ENCODE assay signal across 9 cellular contexts in genomic region chr19:4061178-4061682, GRCh38. TPM values are rescaled to one million over a fixed set of nuclear protein-coding genes. Genes with fewer than 3 reads are reported as not detected.
DNase-seq lines count a peak whose midpoint lies in the region; ATAC-seq, FAIRE-seq and TF ChIP-seq lines count a peak whose summit lies in the region.
"Had no signal": no experiment of that assay in that cellular context is flagged by ENCODE, and none has a peak within 500 bp of the region (broad histone marks: within the 10 kb centered on the region; RNA-seq: fewer than 3 reads in every experiment).

No MANE protein-coding gene starts in this region.

- FAIRE-seq in endothelial cell of umbilical vein (lab: Jason Lieb, UNC) (peak; percentile 8), pancreas (lab: Jason Lieb, UNC) (no peak)

- no peak overlapping the region for H2AFZ ChIP-seq in endothelial cell of umbilical vein (ENCODE audit: low read depth, low read length)

- no TSS peak for BruUV-seq in endothelial cell of umbilical vein (replicated peaks; lab: Mats Ljungman, UMichigan)

- H3K36me3 Mint-ChIP-seq in CD8-positive, alpha-beta T cell = peaks cover 10% of the 10 kb centered on the region

- DNase-seq in CD8-positive, alpha-beta T cell = peak in 2 of 7 experiments; percentile 29 to 58
- DNase-seq in NT2/D1 (ENCODE audit: low read depth, low spot score) = no peak
- DNase-seq in endothelial cell of umbilical vein (ENCODE audit: low read depth, low spot score) = no peak
- peak; percentile 89 to 95 (median 92) for DNase-seq in pancreas
- DNase-seq in kidney glomerular epithelial cell (lab: John Stamatoyannopoulos, UW) = no peak
- DNase-seq in SKM-1 treated with dmso at 0.1 percent for 144 hours (lab: John Stamatoyannopoulos, UW; ENCODE audit: unreplicated experiment) = no peak
- DNase-seq in GOT3 (lab: John Stamatoyannopoulos, UW) = no peak

- H3K4me3 Mint-ChIP-seq in CD8-positive, alpha-beta T cell = peak overlapping the region; percentile 53

- peaks cover 88% of the 10 kb centered on the region for H3K79me2 ChIP-seq in endothelial cell of umbilical vein (ENCODE audit: control insufficient read depth, insufficient read depth, low read length)

- H3K9me3 Mint-ChIP-seq in CD8-positive, alpha-beta T cell = no peaks in the 10 kb centered on the region

- peaks cover 33% of the 10 kb centered on the region for H3K4me1 Mint-ChIP-seq in CD8-positive, alpha-beta T cell (ENCODE audit: low read depth)

- H3K9me3 ChIP-seq in CD8-positive, alpha-beta T cell (ENCODE audit: low read length) = no peaks in the 10 kb centered on the region
- H3K9me3 ChIP-seq in NT2/D1 (ENCODE audit: insufficient read depth, low read length) (no peaks in the 10 kb centered on the region), endothelial cell of umbilical vein (replicated peaks; ENCODE audit: control insufficient read depth, insufficient read depth, low read length) (no peaks in the 10 kb centered on the region), pancreas (no peaks in the 10 kb centered on the region)

- POLR2A ChIA-PET in CD8-positive, alpha-beta T cell (lab: Charles Lee) = interaction anchor here (1.8 kb wide), 1 partner anchor 73 kb away, joined by 5 read pairs; no protein-coding TSS in a partner anchor
- POLR2A ChIA-PET in endothelial cell of umbilical vein (lab: Charles Lee) = no interaction called here

- TF ChIP-seq CTCF in CD8-positive, alpha-beta T cell (IDR thresholded peaks at IDR 0.05) = no peak
- TF ChIP-seq CTCF in endothelial cell of umbilical vein (IDR thresholded peaks at IDR 0.05; ENCODE audit: extremely low read depth in 1 of 2, insufficient read depth in 1 of 2, low read depth in 1 of 2, low read length in 2 of 2) (no peak), pancreas (IDR thresholded peaks at IDR 0.05) (no peak)

- no peaks in the 10 kb centered on the region for H4K20me1 ChIP-seq in endothelial cell of umbilical vein (replicated peaks; ENCODE audit: control insufficient read depth, extremely low read depth, insufficient read depth, low read length)

- peak overlapping the region; percentile 47 for H3K27ac ChIP-seq in CD8-positive, alpha-beta T cell (ENCODE audit: low read depth, low read length)
- H3K27ac ChIP-seq in endothelial cell of umbilical vein (ENCODE audit: insufficient read depth, low read depth, low read length) (peak overlapping the region; percentile 23), pancreas (peak overlapping the region; percentile 66 to 93 (median 82))
- H3K27ac ChIP-seq: cardiac muscle cell had no signal

- peak overlapping the region; percentile 56 for H3K9ac ChIP-seq in NT2/D1 (ENCODE audit: insufficient read length, low read depth)
- peak overlapping the region; percentile 22 for H3K9ac ChIP-seq in endothelial cell of umbilical vein (replicated peaks; ENCODE audit: extremely low read depth, insufficient read depth, low read length)

- CTCF ChIA-PET in CD8-positive, alpha-beta T cell (lab: Charles Lee) = interaction anchor here (1.4 kb wide), 1 partner anchor 141 kb away, joined by 3 read pairs; no protein-coding TSS in a partner anchor
- CTCF ChIA-PET in endothelial cell of umbilical vein (lab: Charles Lee) = no interaction called here

- peak overlapping the region; percentile 19 for H3K4me2 ChIP-seq in endothelial cell of umbilical vein (ENCODE audit: insufficient read depth, low read length)

- H3K27ac Mint-ChIP-seq in CD8-positive, alpha-beta T cell = peak overlapping the region; percentile 91

- peak overlapping the region; percentile 35 for H3K4me3 ChIP-seq in CD8-positive, alpha-beta T cell (ENCODE audit: low read depth, low read length)
- H3K4me3 ChIP-seq in NT2/D1 (ENCODE audit: insufficient read length, low read depth) (no peak overlapping the region), endothelial cell of umbilical vein (replicated peaks in 1 of 3; ENCODE audit: insufficient read depth in 1 of 3, low read depth in 1 of 3, low read length in 3 of 3) (peak overlapping the region in 1 of 3 experiments; percentile 15), pancreas (peak overlapping the region in 3 of 4 donors; percentile 6 to 44 (median 34))
- H3K4me3 ChIP-seq: cardiac muscle cell had no signal

- no peak for TF ChIP-seq POLR2A in endothelial cell of umbilical vein (IDR thresholded peaks at IDR 0.05; ENCODE audit: low read depth, low read length)

- dilution Hi-C loops in endothelial cell of umbilical vein (cut with MboI; ENCODE audit: extremely low pct_ligation_motif_present, low sequenced_read_pairs) = no loop called here

- peaks cover 16% of the 10 kb centered on the region for H3K36me3 ChIP-seq in CD8-positive, alpha-beta T cell (ENCODE audit: insufficient read depth, low read length)
- H3K36me3 ChIP-seq in NT2/D1 (ENCODE audit: insufficient read depth, insufficient read length, low read length) (peaks cover 50% of the 10 kb centered on the region), endothelial cell of umbilical vein (ENCODE audit: control insufficient read depth in 2 of 2, extremely low read depth in 1 of 2, insufficient read depth in 2 of 2, low read length in 2 of 2) (peaks cover 0 to 5% of the 10 kb centered on the region in 2 experiments), pancreas (no peaks in the 10 kb centered on the region)
- H3K36me3 ChIP-seq: cardiac muscle cell had no signal

- no peaks in the 10 kb centered on the region for H3K27me3 ChIP-seq in CD8-positive, alpha-beta T cell (ENCODE audit: insufficient read depth, low read length)
- H3K27me3 ChIP-seq in NT2/D1 (ENCODE audit: insufficient read depth, insufficient read length) (no peaks in the 10 kb centered on the region), endothelial cell of umbilical vein (ENCODE audit: control insufficient read depth in 2 of 2, insufficient read depth in 2 of 2, low read length in 2 of 2) (no peaks in the 10 kb centered on the region), pancreas (no peaks in the 10 kb centered on the region)
- H3K27me3 ChIP-seq: cardiac muscle cell had no signal

- ATAC-seq in CD8-positive, alpha-beta T cell = no peak
- ATAC-seq in pancreas (peak; percentile 53 to 70 (median 62)), HG03442 (IDR thresholded peaks at IDR 0.05; ENCODE audit: unreplicated experiment) (no peak)

- intact Hi-C loops in CD8-positive, alpha-beta T cell (cut with DNase I, micrococcal nuclease) = loop anchor here in 1 of 2 experiments (10.0 kb wide), 1 partner anchor 556 kb away; the partner anchor contains the start of genes DOHH and FZR1
- intact Hi-C loops in endothelial cell of umbilical vein (cut with micrococcal nuclease) = loop anchor here (5.0 kb wide), 1 partner anchor 54 kb away; the partner anchor contains the start of gene PIAS4
- intact Hi-C loops in pancreas (cut with DNase I) = no loop called here

- no peaks in the 10 kb centered on the region for H3K9me1 ChIP-seq in endothelial cell of umbilical vein (replicated peaks; ENCODE audit: control insufficient read depth, extremely low read depth, insufficient read depth, low read length)

- 4% methylated on average over 22 to 23 of the region's 23 CpGs for WGBS in pancreas, 2 donors

- H3K27me3 Mint-ChIP-seq in CD8-positive, alpha-beta T cell (ENCODE audit: low read depth) = no peaks in the 10 kb centered on the region

- H3K4me1 ChIP-seq in CD8-positive, alpha-beta T cell (ENCODE audit: insufficient read depth, low read length) = peaks cover 65% of the 10 kb centered on the region
- H3K4me1 ChIP-seq in NT2/D1 (ENCODE audit: insufficient read depth, insufficient read length) (peaks cover 50% of the 10 kb centered on the region), endothelial cell of umbilical vein (ENCODE audit: control insufficient read depth, extremely low read depth, insufficient read depth, low read length) (peaks cover 25% of the 10 kb centered on the region), pancreas (peaks cover 36 to 56% (median 42%) of the 10 kb centered on the region in 3 donors)

TF ChIP-seq in endothelial cell of umbilical vein, 7 proteins besides CTCF, POLR2A, EP300 and RAD21:
- no peak for TF ChIP-seq FOS (IDR thresholded peaks at IDR 0.05; ENCODE audit: borderline replicate concordance, insufficient read depth, low read length)

RNA-seq across cellular contexts. Expression of gene ZBTB7A, which starts 5.5 kb away (rescaled TPM):
- 10 to 100 TPM; 58.2 to 64.5 TPM for total RNA-seq in CD8-positive, alpha-beta T cell
- total RNA-seq in endothelial cell of umbilical vein (28.0 and 29.0 TPM in 2 replicates), pancreas (10 to 100 TPM; 10.9 to 25.0 (median 15.6) TPM)
- polyA plus RNA-seq in endothelial cell of umbilical vein (8.2 and 10.8 TPM in 2 replicates), pancreas (1 to 10 TPM; 6.1 to 9.3 TPM)
- 4.3 and 5.6 TPM in 2 replicates for polyA plus RNA-seq in endothelial cell of umbilical vein (2011; cell fraction: cytosol; rRNA removed)
- polyA plus RNA-seq in endothelial cell of umbilical vein (2011; cell fraction: nucleus; rRNA removed) = 9.1 and 9.6 TPM in 2 replicates
- 7.5 and 10.9 TPM in 2 replicates for polyA plus RNA-seq in endothelial cell of umbilical vein (2012)
- polyA minus RNA-seq in endothelial cell of umbilical vein = 8.1 and 8.8 TPM in 2 replicates
- polyA minus RNA-seq in endothelial cell of umbilical vein (2011; cell fraction: cytosol; rRNA and poly(A)+ RNA removed) = 21.4 TPM
- polyA minus RNA-seq in endothelial cell of umbilical vein (2011; cell fraction: nucleus; rRNA and poly(A)+ RNA removed) = 4.8 and 13.9 TPM in 2 replicates

RNA-seq across cellular contexts. Expression of gene PIAS4, which starts 53.7 kb away (rescaled TPM):
- 10 to 100 TPM; 11.6 to 14.9 TPM for total RNA-seq in CD8-positive, alpha-beta T cell
- 46.2 and 47.2 TPM in 2 replicates for total RNA-seq in endothelial cell of umbilical vein
- polyA plus RNA-seq in endothelial cell of umbilical vein = 23.6 and 26.2 TPM in 2 replicates
- polyA plus RNA-seq in endothelial cell of umbilical vein (2011; cell fraction: cytosol; rRNA removed) = 15.6 and 16.7 TPM in 2 replicates
- 21.2 and 24.9 TPM in 2 replicates for polyA plus RNA-seq in endothelial cell of umbilical vein (2011; cell fraction: nucleus; rRNA removed)
- polyA plus RNA-seq in endothelial cell of umbilical vein (2012) = 30.3 and 39.4 TPM in 2 replicates
- polyA minus RNA-seq in endothelial cell of umbilical vein = 18.0 and 24.4 TPM in 2 replicates
- polyA minus RNA-seq in endothelial cell of umbilical vein (2011; cell fraction: cytosol; rRNA and poly(A)+ RNA removed) = 6.8 TPM
- polyA minus RNA-seq in endothelial cell of umbilical vein (2011; cell fraction: nucleus; rRNA and poly(A)+ RNA removed) = 22.9 and 35.4 TPM in 2 replicates
- total RNA-seq in pancreas = 10 to 100 TPM; 13.4 to 25.3 (median 16.1) TPM
- 10 to 100 TPM; 12.8 to 14.8 TPM for polyA plus RNA-seq in pancreas

Comparison
In these comparisons a context has a peak if more than half of its experiments do, and no peak if none do; other contexts are left out.
1. ATAC-seq: peak in pancreas (4 of 4); none in CD8-positive, alpha-beta T cell (single experiment) and HG03442 (single experiment).
2. DNase-seq: peak in pancreas (6 of 6); none in NT2/D1 (single experiment), endothelial cell of umbilical vein (single experiment), kidney glomerular epithelial cell (single experiment), SKM-1 treated with dmso at 0.1 percent for 144 hours (single experiment) and GOT3 (single experiment).
3. H3K27ac ChIP-seq: peak in every context shown above with its lines; median percentile 82 in pancreas; 47 in CD8-positive, alpha-beta T cell; 23 in endothelial cell of umbilical vein.